In the genomic region with DNA sequence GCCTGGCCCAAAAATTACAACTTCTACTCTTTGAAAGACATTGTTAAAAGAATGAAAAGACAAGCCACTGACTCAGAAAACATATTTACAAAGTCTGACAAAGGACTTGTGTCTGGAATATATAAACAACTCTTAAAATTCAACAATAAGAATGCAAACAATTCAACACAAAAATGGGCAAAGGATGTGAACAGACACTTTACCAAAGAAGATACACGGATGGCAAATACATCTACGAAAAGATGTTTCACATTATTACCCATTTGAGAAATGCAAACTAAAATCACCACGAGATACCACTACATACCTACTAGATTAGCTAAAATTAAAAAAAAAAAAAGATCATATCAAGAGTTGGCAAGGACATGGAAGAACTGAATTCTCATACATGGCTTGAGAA, we compare ENCODE assay signal across 11 cellular contexts.
"Had no signal": no experiment of that assay in that cellular context is flagged by ENCODE, and none has a peak within 500 bp of the region (broad histone marks: within the 10 kb centered on the region; RNA-seq: fewer than 3 reads in every experiment).

No MANE protein-coding gene starts in this region.

- H3K27ac Mint-ChIP-seq: GM23338, H9, HFFc6 had no signal

- H3K9ac ChIP-seq: GM23248 had no signal

- H3K4me3 ChIP-seq: GM23248, GM23338, HAP-1 had no signal

- FAIRE-seq: H1, H54 had no signal

- H3K36me3 ChIP-seq: HAP-1 had no signal

- DNase-seq: GM23248, GOT3, H7, H9, HCEC 1CT, HFFc6 had no signal

- ATAC-seq: GM23338, HCT116 had no signal

- H3K4me3 Mint-ChIP-seq: GM23338, H9, HFFc6 had no signal

- H3K27ac ChIP-seq: GM23248 had no signal

- H2AFZ ChIP-seq: GM23248, GM23338 had no signal

- H3K4me1 Mint-ChIP-seq: GM23338 had no signal

- H3K4me2 ChIP-seq: GM23338 had no signal
